In the genomic region with DNA sequence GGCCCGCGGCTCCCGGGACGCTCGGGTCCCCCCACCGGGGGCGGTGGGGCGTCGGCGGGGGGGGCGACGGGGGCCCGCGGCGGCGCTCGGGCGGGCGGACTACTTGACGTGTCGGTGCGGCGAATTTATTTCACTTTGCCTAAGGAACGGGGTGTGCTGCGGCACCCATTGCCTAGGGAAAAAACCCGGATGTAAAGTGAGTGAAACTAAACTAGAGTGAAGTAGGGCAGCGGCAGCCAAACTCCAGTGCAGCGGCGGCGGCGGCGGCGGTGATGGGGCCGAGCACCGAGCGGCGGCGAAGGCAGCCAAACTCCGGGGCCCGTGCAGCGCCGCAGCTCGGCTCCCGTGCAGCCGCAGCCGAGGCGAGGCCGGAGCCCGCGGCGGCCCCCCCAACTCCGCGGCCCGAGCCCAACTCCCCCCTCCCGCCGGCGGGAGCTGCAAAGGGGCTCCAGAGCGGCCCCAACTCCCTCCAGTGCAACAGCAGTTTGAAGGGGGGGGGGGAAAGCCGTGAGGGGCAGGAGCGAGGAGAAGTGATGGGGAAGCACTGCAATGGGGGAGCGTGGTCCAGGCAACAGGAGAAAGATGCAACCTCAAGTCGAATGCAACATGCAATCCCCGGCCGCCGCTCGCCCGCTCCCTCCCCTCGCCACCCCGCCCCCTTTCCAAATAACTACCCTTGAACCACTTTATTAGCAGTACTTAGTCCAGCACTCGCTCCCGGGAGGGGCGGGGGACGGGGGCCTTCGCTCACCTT, we compare ENCODE assay signal across 8 cellular contexts. TPM values are rescaled to one million over a fixed set of nuclear protein-coding genes. Genes with fewer than 3 reads are reported as not detected.
A peak's percentile ranks its signal among the peaks of the same experiment; 100 is the strongest.
DNase-seq lines count a peak whose midpoint lies in the region; ATAC-seq and TF ChIP-seq lines count a peak whose summit lies in the region.

No MANE protein-coding gene starts in this region.

- no peaks in the 10 kb centered on the region for H3K27me3 Mint-ChIP-seq in naive thymus-derived CD8-positive, alpha-beta T cell
- no peaks in the 10 kb centered on the region for H3K27me3 Mint-ChIP-seq in stimulated activated naive B cell treated with anti-CD40 and anti-IgM and Interleukin-4, amounts not matched to agents 10 μg/mL and 1 μg/mL and 100 μg/mL, for 72 hours

- POLR2A ChIA-PET in Panc1 (lab: Charles Lee): interaction anchor here (0.6 kb wide), 1 partner anchor 22 kb away, joined by 8 read pairs; no protein-coding TSS in a partner anchor
- POLR2A ChIA-PET in naive thymus-derived CD8-positive, alpha-beta T cell (lab: Charles Lee): interaction anchor here (0.6 to 1.2 kb wide), 4 partner anchors 8 to 353 kb away, joined by 3 to 4 read pairs (median 3); a partner anchor contains a TSS

- no peak for TF ChIP-seq EP300 in Ishikawa (IDR thresholded peaks at IDR 0.05; ENCODE audit: borderline replicate concordance)

- H3K36me3 Mint-ChIP-seq in naive thymus-derived CD8-positive, alpha-beta T cell: no peaks in the 10 kb centered on the region
- H3K36me3 Mint-ChIP-seq in stimulated activated naive B cell treated with anti-CD40 and anti-IgM and Interleukin-4, amounts not matched to agents 10 μg/mL and 1 μg/mL and 100 μg/mL, for 72 hours: peaks cover 4 to 6% of the 10 kb centered on the region in 2 donors

- peaks cover 3% of the 10 kb centered on the region; the same call in 1 of the 2 replicates for H3K36me3 ChIP-seq in Panc1 (ENCODE audit: control insufficient read depth, insufficient read depth, low read length)

- in situ Hi-C loops in Panc1 (cut with HindIII; ENCODE audit: low pct_unique_long_range_greater_than_20kb, low sequenced_read_pairs): no loop called here

- CTCF ChIA-PET in Panc1 (lab: Charles Lee): no interaction called here

- intact Hi-C loops in Panc1 (cut with micrococcal nuclease; ENCODE audit: unreplicated experiment): loop anchor here (5.0 kb wide), 1 partner anchor 115 kb away; no protein-coding TSS in a partner anchor

- TF ChIP-seq CTCF in Panc1 (IDR thresholded peaks at IDR 0.05): no peak

- H3K9me3 ChIP-seq in Panc1 (ENCODE audit: control insufficient read depth, insufficient read depth, low read depth, low read length): no peaks in the 10 kb centered on the region

- H3K4me3 Mint-ChIP-seq in naive thymus-derived CD8-positive, alpha-beta T cell: peak overlapping the region; percentile 81 to 97 (median 90)
- peak overlapping the region; percentile 88 to 99 for H3K4me3 Mint-ChIP-seq in stimulated activated naive B cell treated with anti-CD40 and anti-IgM and Interleukin-4, amounts not matched to agents 10 μg/mL and 1 μg/mL and 100 μg/mL, for 72 hours

- peak overlapping the region; percentile 77 to 82 for H3K4me3 ChIP-seq in Panc1 (ENCODE audit: low read depth in 2 of 2, low read length in 2 of 2)

- H3K4me1 ChIP-seq in Panc1 (ENCODE audit: control insufficient read depth, insufficient read depth, low read length): peaks cover 22% of the 10 kb centered on the region

- H3K27ac ChIP-seq in Panc1 (ENCODE audit: low read length): peak overlapping the region; percentile 95

- peaks cover 20 to 43% (median 32%) of the 10 kb centered on the region in 4 donors for H3K4me1 Mint-ChIP-seq in naive thymus-derived CD8-positive, alpha-beta T cell
- H3K4me1 Mint-ChIP-seq in stimulated activated naive B cell treated with anti-CD40 and anti-IgM and Interleukin-4, amounts not matched to agents 10 μg/mL and 1 μg/mL and 100 μg/mL, for 72 hours: peaks cover 14 to 37% of the 10 kb centered on the region in 2 donors

- BruUV-seq in Panc1 (replicated peaks; lab: Mats Ljungman, UMichigan): no TSS peak

- TF ChIP-seq RAD21 in Ishikawa (IDR thresholded peaks at IDR 0.05; ENCODE audit: low read depth): no peak

- H3K27me3 ChIP-seq in Panc1 (ENCODE audit: control insufficient read depth, insufficient read depth, low read length): no peaks in the 10 kb centered on the region

- H3K9me3 Mint-ChIP-seq in naive thymus-derived CD8-positive, alpha-beta T cell: no peaks in the 10 kb centered on the region
- H3K9me3 Mint-ChIP-seq in stimulated activated naive B cell treated with anti-CD40 and anti-IgM and Interleukin-4, amounts not matched to agents 10 μg/mL and 1 μg/mL and 100 μg/mL, for 72 hours: no peaks in the 10 kb centered on the region

- H3K27ac Mint-ChIP-seq in naive thymus-derived CD8-positive, alpha-beta T cell: peak overlapping the region; percentile 88 to 98 (median 92)
- H3K27ac Mint-ChIP-seq in stimulated activated naive B cell treated with anti-CD40 and anti-IgM and Interleukin-4, amounts not matched to agents 10 μg/mL and 1 μg/mL and 100 μg/mL, for 72 hours: peak overlapping the region; percentile 93

- peak; percentile 40 for ATAC-seq in GM21576 (IDR thresholded peaks at IDR 0.05; ENCODE audit: unreplicated experiment)
- ATAC-seq in Panc1: peak; percentile 66
- peak; percentile 59 to 66 for ATAC-seq in naive thymus-derived CD8-positive, alpha-beta T cell
- peak; percentile 60 to 65 for ATAC-seq in stimulated activated naive B cell treated with anti-CD40 and anti-IgM and Interleukin-4, amounts not matched to agents 10 μg/mL and 1 μg/mL and 100 μg/mL, for 72 hours (replicated peaks)

- DNase-seq in DMS153 treated with DMSO at 0.1 percent for 48 hours (lab: John Stamatoyannopoulos, UW; ENCODE audit: unreplicated experiment): peak; percentile 35
- DNase-seq in Panc1 (ENCODE audit: low read depth, low spot score): no peak
- DNase-seq in activated T-helper 1 cell treated with Interleukin-2 at 50 U/mL for 16 hours (ENCODE audit: low read depth): peak; percentile 58
- DNase-seq in fibroblast of gingiva (ENCODE audit: low read depth): peak; percentile 96
- peak; percentile 56 to 85 (median 73) for DNase-seq in naive thymus-derived CD8-positive, alpha-beta T cell
- DNase-seq in stimulated activated naive B cell treated with anti-CD40 and anti-IgM and Interleukin-4, amounts not matched to agents 10 μg/mL and 1 μg/mL and 100 μg/mL, for 72 hours: peak; percentile 74

TF ChIP-seq in Ishikawa, 13 proteins besides CTCF, POLR2A, EP300 and RAD21:
- TF ChIP-seq CREB1 (IDR thresholded peaks at IDR 0.05; ENCODE audit: low read depth) (no peak), FOXM1 (IDR thresholded peaks at IDR 0.05; ENCODE audit: borderline replicate concordance, low read depth) (no peak), YY1 (IDR thresholded peaks at IDR 0.05; ENCODE audit: low read depth) (peak; percentile 46; the same call in 1 of the 2 replicates), TCF12 (IDR thresholded peaks at IDR 0.05; ENCODE audit: low read depth) (no peak), TAF1 (IDR thresholded peaks at IDR 0.05; ENCODE audit: low read depth) (peak; percentile 39; the same call in 1 of the 2 replicates), NFIC (IDR thresholded peaks at IDR 0.05) (peak; percentile 21; the same call in 1 of the 2 replicates), ZBTB7A (IDR thresholded peaks at IDR 0.05; ENCODE audit: low read depth) (0 out of 2 replicates have a peak, but pooled peaks have one; percentile 49)

RNA-seq across cellular contexts. Expression of a gene that starts 0.6 kb away (rescaled TPM):
- total RNA-seq in Panc1 (2021; ENCODE audit: unreplicated experiment): 45.7 TPM
- 34.5 TPM for polyA plus RNA-seq in Panc1 (2012; ENCODE audit: insufficient read length)
- 10 to 100 TPM; 55.7 to 60.7 TPM for total RNA-seq in naive thymus-derived CD8-positive, alpha-beta T cell
- 1 to 10 TPM; 4.9 to 9.2 (median 6.6) TPM for polyA plus RNA-seq in naive thymus-derived CD8-positive, alpha-beta T cell
